Comparison of ENCODE assay signal across 11 cellular contexts in the genomic region with DNA sequence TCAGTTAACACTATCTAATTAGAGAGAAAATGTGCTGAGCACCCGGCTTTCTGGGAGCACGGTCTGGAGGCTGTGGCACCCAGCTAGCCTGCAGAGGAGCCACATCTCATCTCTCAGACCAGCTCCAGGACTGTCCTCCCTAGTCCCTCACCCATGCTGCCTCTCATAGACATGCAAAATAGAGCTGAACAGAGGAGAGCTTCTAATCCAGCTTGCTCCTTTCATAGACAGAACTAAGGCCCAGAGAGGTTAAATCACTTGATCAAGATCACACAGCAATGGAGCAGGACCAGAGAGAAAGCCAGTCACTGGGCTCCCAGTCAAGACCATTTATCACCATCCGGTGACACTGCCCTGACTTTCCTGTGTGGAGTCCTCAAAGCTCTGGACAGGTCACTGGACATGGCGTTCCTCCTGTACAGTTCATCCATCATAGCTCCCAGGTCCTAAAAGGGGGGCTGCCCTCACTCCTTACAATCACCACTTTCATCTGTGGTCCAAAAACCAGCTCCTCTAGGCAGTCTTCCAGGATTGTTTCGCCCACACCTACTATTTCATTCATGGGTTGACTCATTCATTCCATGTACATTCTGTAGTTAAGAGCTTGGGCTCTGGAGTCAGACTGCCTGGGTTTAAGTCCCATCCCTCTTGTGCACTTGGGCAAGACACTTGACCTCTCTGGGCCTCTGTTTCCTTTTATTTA. TPM values are rescaled to one million over a fixed set of nuclear protein-coding genes. Genes with fewer than 3 reads are reported as not detected.
DNase-seq lines count a peak whose midpoint lies in the region; ATAC-seq and TF ChIP-seq lines count a peak whose summit lies in the region.
"Had no signal": no experiment of that assay in that cellular context is flagged by ENCODE, and none has a peak within 500 bp of the region (broad histone marks: within the 10 kb centered on the region; RNA-seq: fewer than 3 reads in every experiment).

No MANE protein-coding gene starts in this region.

- H3K9me3 ChIP-seq in GM23248 (ENCODE audit: low read depth) (no peaks in the 10 kb centered on the region), esophagus squamous epithelium (no peaks in the 10 kb centered on the region), suprapubic skin (no peaks in the 10 kb centered on the region)
- H3K9me3 ChIP-seq: colonic mucosa had no signal

- DNase-seq in GM23248 (peak; percentile 97), RWPE1 (ENCODE audit: low spot score) (peak; percentile 75), esophagus squamous epithelium (lab: John Stamatoyannopoulos, UW) (no peak), skeletal muscle cell (ENCODE audit: low read depth) (peak; percentile 52), SHP77 treated with DMSO at 0.1 percent for 48 hours (lab: John Stamatoyannopoulos, UW) (no peak), suprapubic skin (ENCODE audit: low spot score in 2 of 2) (no peak)
- no peak for DNase-seq in activated effector memory CD4-positive, alpha-beta T cell treated with Interleukin-2 at 50 U/mL for 16 hours
- DNase-seq: colonic mucosa, NCI-H187 treated with DMSO at 0.1 percent for 48 hours had no signal

- H3K9ac ChIP-seq in GM23248 = peak overlapping the region; percentile 67

- TF ChIP-seq CTCF in RWPE1 (conservative IDR thresholded peaks at IDR 0.05; ENCODE audit: low read depth) = no peak
- no peak for TF ChIP-seq CTCF in esophagus squamous epithelium (IDR thresholded peaks at IDR 0.05)
- no peak for TF ChIP-seq CTCF in suprapubic skin (IDR thresholded peaks at IDR 0.05)

- no peak overlapping the region for H2AFZ ChIP-seq in GM23248

- no peaks in the 10 kb centered on the region for H3K36me3 ChIP-seq in GM23248 (ENCODE audit: low read depth)
- peaks cover 8 to 25% (median 9%) of the 10 kb centered on the region in 3 donors for H3K36me3 ChIP-seq in esophagus squamous epithelium
- peaks cover 13% of the 10 kb centered on the region for H3K36me3 ChIP-seq in suprapubic skin
- H3K36me3 ChIP-seq: colonic mucosa had no signal

- H3K27me3 ChIP-seq in GM23248 (replicated peaks; ENCODE audit: insufficient read depth) (no peaks in the 10 kb centered on the region), esophagus squamous epithelium (peaks cover 0 to 23% (median 0%) of the 10 kb centered on the region in 4 donors), suprapubic skin (no peaks in the 10 kb centered on the region)
- H3K27me3 ChIP-seq: colonic mucosa had no signal

- TF ChIP-seq EP300 in suprapubic skin (IDR thresholded peaks at IDR 0.05) = no peak

- H4K20me1 ChIP-seq in GM23248 (ENCODE audit: insufficient read depth) = no peaks in the 10 kb centered on the region

- H3K4me2 ChIP-seq in GM23248 (ENCODE audit: unreplicated experiment) = peak overlapping the region; percentile 72

- intact Hi-C loops in esophagus squamous epithelium (cut with DNase I) = loop anchor here (5.0 to 10.0 kb wide), 2 partner anchors 120 to 282 kb away; no protein-coding TSS in a partner anchor

- H3K4me1 ChIP-seq in GM23248 (ENCODE audit: insufficient read depth) (peaks cover 27% of the 10 kb centered on the region), esophagus squamous epithelium (peaks cover 14 to 38% (median 17%) of the 10 kb centered on the region in 3 donors), suprapubic skin (peaks cover 32% of the 10 kb centered on the region)
- H3K4me1 ChIP-seq: colonic mucosa had no signal

- H3K4me3 ChIP-seq in GM23248 (peak overlapping the region; percentile 27; the same call in 1 of the 2 replicates), esophagus squamous epithelium (no peak overlapping the region), skeletal muscle cell (ENCODE audit: low read depth, low read length) (no peak overlapping the region), suprapubic skin (no peak overlapping the region)
- H3K4me3 ChIP-seq: colonic mucosa had no signal

- H3K9me2 ChIP-seq in GM23248 (ENCODE audit: insufficient read depth) = no peaks in the 10 kb centered on the region

- POLR2A ChIA-PET in RWPE1 (lab: Yijun Ruan, JAX; ENCODE audit: low non-redundant PET) = interaction anchor here (0.9 kb wide), 1 partner anchor 9 kb away, joined by 3 read pairs; the partner anchor contains the start of gene CAMK2N1

- H3K27ac ChIP-seq in GM23248 (peak overlapping the region; percentile 96), RWPE1 (peak overlapping the region; percentile 92), esophagus squamous epithelium (peak overlapping the region; percentile 13 to 77 (median 58)), suprapubic skin (no peak overlapping the region)
- H3K27ac ChIP-seq: colonic mucosa, SK-N-MC had no signal

- CTCF ChIA-PET in RWPE1 (lab: Yijun Ruan, JAX) = interaction anchor here (0.6 to 2.5 kb wide), 19 partner anchors 11 to 577 kb away, joined by 3 to 17 read pairs (median 3); no protein-coding TSS in a partner anchor

- 0 to 1% methylated on average over 5 of the region's 5 CpGs for WGBS in GM23248 (ENCODE audit: low coverage in 1 of 2, low lambda C conversion rate in 2 of 2, missing lambda C conversion rate in 2 of 2), 2 experiments
- whole genome bisulfite sequencing in esophagus squamous epithelium, 2 donors = 12 to 28% methylated on average over 4 of the region's 5 CpGs
- 25% methylated on average over 4 of the region's 5 CpGs for WGBS in suprapubic skin

- peaks cover 44% of the 10 kb centered on the region for H3F3A ChIP-seq in GM23248 (ENCODE audit: insufficient read depth)

- in situ Hi-C loops in GM23248 (cut with MboI) = loop anchor here (5.0 kb wide), 2 partner anchors 117 to 282 kb away; no protein-coding TSS in a partner anchor

- no peaks in the 10 kb centered on the region for H3K79me2 ChIP-seq in GM23248 (ENCODE audit: insufficient read depth)

- TF ChIP-seq POLR2A in esophagus squamous epithelium (IDR thresholded peaks at IDR 0.05) (no peak), suprapubic skin (IDR thresholded peaks at IDR 0.05) (no peak)

- no peak for ATAC-seq in HG02642 (IDR thresholded peaks at IDR 0.05; ENCODE audit: poor library complexity, unreplicated experiment)

RNA-seq across cellular contexts. Expression of gene CAMK2N1, which starts 8.8 kb away (rescaled TPM):
- total RNA-seq in GM23248 (2014; rRNA removed; shearing (Covaris generic)) = 37.6 and 38.2 TPM in 2 replicates
- 28.6 and 28.8 TPM in 2 replicates for polyA plus RNA-seq in GM23248 (2016; fragmentation: Nextera tagmentation; extraction: Ambion mirVana)
- total RNA-seq in esophagus squamous epithelium (10 to 100 TPM in 1 of 4 donors, 1 to 10 TPM in 3; 3.1 to 12.8 (median 6.8) TPM), suprapubic skin (10 to 100 TPM in 2 of 4 donors, 1 to 10 TPM in 2; 7.0 to 18.1 (median 9.5) TPM)

RNA-seq across cellular contexts. Expression of gene MUL1, which starts 13.2 kb away (rescaled TPM):
- 36.8 and 50.7 TPM in 2 replicates for total RNA-seq in GM23248 (2014; rRNA removed; shearing (Covaris generic))
- 50.6 and 51.0 TPM in 2 replicates for polyA plus RNA-seq in GM23248 (2016; fragmentation: Nextera tagmentation; extraction: Ambion mirVana)
- 10 to 100 TPM; 19.0 to 35.6 (median 26.2) TPM for total RNA-seq in esophagus squamous epithelium
- total RNA-seq in suprapubic skin = 10 to 100 TPM; 27.2 to 36.5 (median 28.4) TPM

RNA-seq across cellular contexts. Expression of gene FAM43B, which starts 57.6 kb away (rescaled TPM):
- 0.11 TPM in 1 of 2 replicates, not detected in the other for total RNA-seq in GM23248 (2014; rRNA removed; shearing (Covaris generic))
- polyA plus RNA-seq in GM23248 (2016; fragmentation: Nextera tagmentation; extraction: Ambion mirVana) = 0.31 and 0.52 TPM in 2 replicates
- under 1 TPM in 3 of 4 donors, not detected in 1; 0.11 to 0.19 (median 0.13) TPM for total RNA-seq in esophagus squamous epithelium
- total RNA-seq in suprapubic skin = under 1 TPM in 2 of 4 donors, not detected in 2; 0.21 to 0.38 TPM

Comparison
In these comparisons a context has a peak if more than half of its experiments do, and no peak if none do; other contexts are left out.
1. DNase-seq: peak in GM23248 (single experiment), RWPE1 (single experiment) and skeletal muscle cell (single experiment); none in esophagus squamous epithelium (single experiment), activated effector memory CD4-positive, alpha-beta T cell treated with Interleukin-2 at 50 U/mL for 16 hours (single experiment), SHP77 treated with DMSO at 0.1 percent for 48 hours (single experiment) and suprapubic skin (0 of 2).